In genomic region chr20:55880361-55880760, GRCh38 we compare ENCODE assay signal across 31 cellular contexts.
"Had no signal": no experiment of that assay in that cellular context is flagged by ENCODE, and none has a peak within 500 bp of the region (broad histone marks: within the 10 kb centered on the region; RNA-seq: fewer than 3 reads in every experiment).

No MANE protein-coding gene starts in this region.

- H3K4me3 Mint-ChIP-seq: activated CD4-positive, alpha-beta memory T cell treated with anti-CD3 and anti-CD28 coated beads for 36 hours; activated CD4-positive, alpha-beta T cell treated with anti-CD3 and anti-CD28 coated beads, Interleukin-2, amount 10 ng/mL, durations not matched to agents 24 days and 14 days; dendritic cell treated with granulocyte-macrophage colony-stimulating factor and Interleukin-4, amounts not matched to agents 40 ng/mL and 50 ng/mL, for 4 days; immature natural killer cell; naive thymus-derived CD8-positive, alpha-beta T cell; neural crest cell; stimulated activated memory B cell treated with anti-CD40 and anti-IgM and Interleukin-4, amounts not matched to agents 10 μg/mL and 1 μg/mL and 100 μg/mL, for 72 hours; stimulated activated naive CD8-positive, alpha-beta T cell treated with anti-CD3 and anti-CD28 coated beads, Interleukin-15, amount 100 ng/mL, for 72 hours; T-helper 17 cell had no signal

- H3K4me1 Mint-ChIP-seq: activated CD4-positive, alpha-beta T cell treated with anti-CD3 and anti-CD28 coated beads, Interleukin-2, amount 10 ng/mL, durations not matched to agents 24 days and 14 days; immature natural killer cell; naive thymus-derived CD8-positive, alpha-beta T cell; neural crest cell; stimulated activated memory B cell treated with anti-CD40 and anti-IgM and Interleukin-4, amounts not matched to agents 10 μg/mL and 1 μg/mL and 100 μg/mL, for 72 hours; stimulated activated naive CD8-positive, alpha-beta T cell treated with anti-CD3 and anti-CD28 coated beads, Interleukin-15, amount 100 ng/mL, for 72 hours; T-helper 17 cell had no signal

- H3K36me3 ChIP-seq: breast epithelium, esophagus muscularis mucosa, heart left ventricle, prostate gland, sigmoid colon, thyroid gland had no signal

- H3K4me1 ChIP-seq: breast epithelium, esophagus muscularis mucosa, foreskin keratinocyte, heart left ventricle, prostate gland, thyroid gland had no signal

- H3K36me3 Mint-ChIP-seq: activated CD4-positive, alpha-beta memory T cell treated with anti-CD3 and anti-CD28 coated beads for 36 hours; immature natural killer cell; naive thymus-derived CD8-positive, alpha-beta T cell; stimulated activated memory B cell treated with anti-CD40 and anti-IgM and Interleukin-4, amounts not matched to agents 10 μg/mL and 1 μg/mL and 100 μg/mL, for 72 hours had no signal

- H3K27ac ChIP-seq: esophagus muscularis mucosa, foreskin keratinocyte, heart left ventricle, prostate gland, sigmoid colon, thyroid gland had no signal

- H3K27ac Mint-ChIP-seq: activated CD4-positive, alpha-beta memory T cell treated with anti-CD3 and anti-CD28 coated beads for 36 hours; activated CD4-positive, alpha-beta T cell treated with anti-CD3 and anti-CD28 coated beads, Interleukin-2, amount 10 ng/mL, durations not matched to agents 24 days and 14 days; dendritic cell treated with granulocyte-macrophage colony-stimulating factor and Interleukin-4, amounts not matched to agents 40 ng/mL and 50 ng/mL, for 4 days; immature natural killer cell; naive thymus-derived CD8-positive, alpha-beta T cell; stimulated activated memory B cell treated with anti-CD40 and anti-IgM and Interleukin-4, amounts not matched to agents 10 μg/mL and 1 μg/mL and 100 μg/mL, for 72 hours; stimulated activated naive CD8-positive, alpha-beta T cell treated with anti-CD3 and anti-CD28 coated beads, Interleukin-15, amount 100 ng/mL, for 72 hours; T-helper 17 cell had no signal

- H3K27me3 Mint-ChIP-seq: activated CD4-positive, alpha-beta memory T cell treated with anti-CD3 and anti-CD28 coated beads for 36 hours; activated CD4-positive, alpha-beta T cell treated with anti-CD3 and anti-CD28 coated beads, Interleukin-2, amount 10 ng/mL, durations not matched to agents 24 days and 14 days; dendritic cell treated with granulocyte-macrophage colony-stimulating factor and Interleukin-4, amounts not matched to agents 40 ng/mL and 50 ng/mL, for 4 days; stimulated activated memory B cell treated with anti-CD40 and anti-IgM and Interleukin-4, amounts not matched to agents 10 μg/mL and 1 μg/mL and 100 μg/mL, for 72 hours; stimulated activated naive CD8-positive, alpha-beta T cell treated with anti-CD3 and anti-CD28 coated beads, Interleukin-15, amount 100 ng/mL, for 72 hours; T-helper 17 cell had no signal

- DNase-seq: activated CD4-positive, alpha-beta memory T cell treated with anti-CD3 and anti-CD28 coated beads for 36 hours; activated CD4-positive, alpha-beta T cell treated with anti-CD3 and anti-CD28 coated beads, Interleukin-2, amount 10 ng/mL, durations not matched to agents 24 days and 14 days; activated CD4-positive, CD25-positive, alpha-beta regulatory T cell treated with anti-CD3 and anti-CD28 coated beads, Interleukin-2, amount 50 U/mL, for 72 hours; activated CD8-positive, alpha-beta memory T cell treated with anti-CD3 and anti-CD28 coated beads, Interleukin-2, amount 50 U/mL, for 4 hours; activated gamma-delta T cell treated with Interleukin-2 at 50 U/mL for 16 hours; activated naive CD4-positive, alpha-beta T cell treated with anti-CD3 and anti-CD28 coated beads, Interleukin-2, amount 50 U/mL, for 16 hours; activated T-cell treated with anti-CD3 and anti-CD28 coated beads, Interleukin-2, amount 50 U/mL, for 1 hour; amniotic stem cell; central memory CD4-positive, alpha-beta T cell; effector CD4-positive, alpha-beta T cell; foreskin keratinocyte; heart left ventricle; immature natural killer cell; kidney; naive thymus-derived CD8-positive, alpha-beta T cell; retina; sigmoid colon; small intestine; stimulated activated CD4-positive, alpha-beta T cell treated with anti-CD3 and anti-CD28 coated beads, Interleukin-1b, Interleukin-23, amount 100 ng/mL, for 48 hours; stimulated activated CD4-positive, alpha-beta T cell treated with anti-CD3 and anti-CD28 coated beads, Interleukin-4, amount 100 ng/mL, for 4 hours; stimulated activated CD8-positive, alpha-beta memory T cell treated with anti-CD3 and anti-CD28 coated beads, Interleukin-4, amount 100 ng/mL, for 48 hours; stimulated activated naive CD8-positive, alpha-beta T cell treated with anti-CD3 and anti-CD28 coated beads, Interleukin-15, amount 100 ng/mL, for 72 hours; T-helper 17 cell; T1000 had no signal

- H3K4me3 ChIP-seq: esophagus muscularis mucosa, heart left ventricle, prostate gland, sigmoid colon, thyroid gland had no signal

- H3K27me3 ChIP-seq: breast epithelium, esophagus muscularis mucosa, heart left ventricle, sigmoid colon, thyroid gland had no signal

- H3K9me3 ChIP-seq: breast epithelium, esophagus muscularis mucosa, heart left ventricle, prostate gland, sigmoid colon, thyroid gland had no signal

- ATAC-seq: foreskin keratinocyte; heart left ventricle; naive thymus-derived CD8-positive, alpha-beta T cell; stimulated activated memory B cell treated with anti-CD40 and anti-IgM and Interleukin-4, amounts not matched to agents 10 μg/mL and 1 μg/mL and 100 μg/mL, for 72 hours; stimulated activated naive CD8-positive, alpha-beta T cell treated with anti-CD3 and anti-CD28 coated beads, Interleukin-15, amount 100 ng/mL, for 72 hours; T-helper 17 cell had no signal
